In genomic region chr2:32355976-32356734, GRCh38 we compare ENCODE assay signal across 8 cellular contexts. TPM values are rescaled to one million over a fixed set of nuclear protein-coding genes. Genes with fewer than 3 reads are reported as not detected.
A peak's percentile ranks its signal among the peaks of the same experiment; 100 is the strongest.
DNase-seq lines count a peak whose midpoint lies in the region; ATAC-seq and TF ChIP-seq lines count a peak whose summit lies in the region.

No MANE protein-coding gene starts in this region.

- H3K4me3 ChIP-seq in SJCRH30 = peak overlapping the region; percentile 88

- H3K4me1 Mint-ChIP-seq in progenitor cell of endocrine pancreas (ENCODE audit: low read depth) = peaks cover 21% of the 10 kb centered on the region

- no peaks in the 10 kb centered on the region for H3K27me3 Mint-ChIP-seq in progenitor cell of endocrine pancreas

- no peaks in the 10 kb centered on the region for H3K9me3 ChIP-seq in SJCRH30 (replicated peaks)

- H3K36me3 Mint-ChIP-seq in progenitor cell of endocrine pancreas (ENCODE audit: insufficient read depth) = no peaks in the 10 kb centered on the region

- TF ChIP-seq POLR2A in erythroblast (IDR thresholded peaks at IDR 0.05; ENCODE audit: low read length) = no peak

- peak overlapping the region; percentile 87 for H3K4me3 Mint-ChIP-seq in progenitor cell of endocrine pancreas (ENCODE audit: low read depth)

- TF ChIP-seq CTCF in 22Rv1 (IDR thresholded peaks at IDR 0.05) (no peak), progenitor cell of endocrine pancreas (IDR thresholded peaks at IDR 0.05; ENCODE audit: unreplicated experiment) (no peak)

- peak; percentile 32 for ATAC-seq in GM19351 (IDR thresholded peaks at IDR 0.05; ENCODE audit: unreplicated experiment)
- no peak for ATAC-seq in HG02642 (IDR thresholded peaks at IDR 0.05; ENCODE audit: poor library complexity, unreplicated experiment)

- H3K27me3 ChIP-seq in SJCRH30 = no peaks in the 10 kb centered on the region

- no peaks in the 10 kb centered on the region for H3K9me3 Mint-ChIP-seq in progenitor cell of endocrine pancreas (ENCODE audit: low read depth)

- no peaks in the 10 kb centered on the region; the same call in 1 of the 2 replicates for H3K4me1 ChIP-seq in SJCRH30

- peak overlapping the region; percentile 97 for H3K27ac Mint-ChIP-seq in progenitor cell of endocrine pancreas

- DNase-seq in SJCRH30 (no peak), erythroblast (lab: John Stamatoyannopoulos, UW) (peak; percentile 42 to 49), progenitor cell of endocrine pancreas (ENCODE audit: low spot score, unreplicated experiment) (no peak), NCI-H1105 (lab: John Stamatoyannopoulos, UW) (no peak), 8988T (no peak)

- peaks cover 9% of the 10 kb centered on the region for H3K36me3 ChIP-seq in SJCRH30

- H3K27ac ChIP-seq in 22Rv1 (peak overlapping the region; percentile 96), SJCRH30 (peak overlapping the region; percentile 97)

RNA-seq across cellular contexts. Expression of gene BIRC6, which starts 0.7 kb away (rescaled TPM):
- 109 and 113 TPM in 2 replicates for total RNA-seq in SJCRH30 (2014; rRNA removed; shearing (Covaris generic))
- total RNA-seq in progenitor cell of endocrine pancreas = 98.0 and 98.6 TPM in 2 replicates

Comparison
In these comparisons a context has a peak if more than half of its experiments do, and no peak if none do; other contexts are left out.
1. DNase-seq: peak in erythroblast (2 of 2); none in SJCRH30 (0 of 2), progenitor cell of endocrine pancreas (single experiment), NCI-H1105 (single experiment) and 8988T (single experiment).